23 cellular contexts compared by ENCODE assay signal in genomic region chr1:57546931-57547330, GRCh38.
DNase-seq lines count a peak whose midpoint lies in the region; ATAC-seq and TF ChIP-seq lines count a peak whose summit lies in the region.
"Had no signal": no experiment of that assay in that cellular context is flagged by ENCODE, and none has a peak within 500 bp of the region (broad histone marks: within the 10 kb centered on the region; RNA-seq: fewer than 3 reads in every experiment).

No MANE protein-coding gene starts in this region.

- H3K4me1 ChIP-seq in breast epithelium: no peaks in the 10 kb centered on the region

- TF ChIP-seq POLR2A in breast epithelium (IDR thresholded peaks at IDR 0.05): no peak

- TF ChIP-seq CTCF in breast epithelium (IDR thresholded peaks at IDR 0.05): no peak
- TF ChIP-seq CTCF in Calu3 (IDR thresholded peaks at IDR 0.05; ENCODE audit: unreplicated experiment): no peak
- no peak for TF ChIP-seq CTCF in GM10248 (IDR thresholded peaks at IDR 0.05; ENCODE audit: control extremely low read depth, extremely low read depth, low read depth, missing control alignments)

- no peaks in the 10 kb centered on the region for H3K27me3 Mint-ChIP-seq in Calu3 (ENCODE audit: unreplicated experiment)

- no peak overlapping the region for H3K27ac Mint-ChIP-seq in Calu3 (ENCODE audit: unreplicated experiment)
- H3K27ac Mint-ChIP-seq: CD4-positive, alpha-beta memory T cell; T-helper 17 cell had no signal

- ATAC-seq in GM19351 (IDR thresholded peaks at IDR 0.05; ENCODE audit: unreplicated experiment): peak; percentile 62
- ATAC-seq in HG03095 (IDR thresholded peaks at IDR 0.05; ENCODE audit: unreplicated experiment): peak; percentile 56
- ATAC-seq in HG03354 (IDR thresholded peaks at IDR 0.05; ENCODE audit: poor library complexity, severe bottlenecking, unreplicated experiment): no peak
- ATAC-seq: HepG2, K562, T-helper 17 cell had no signal

- H3K9me3 Mint-ChIP-seq in Calu3 (ENCODE audit: low read depth, unreplicated experiment): peaks cover 16% of the 10 kb centered on the region

- POLR2A ChIA-PET in GM10248 (lab: Yijun Ruan, JAX): no interaction called here

- no peaks in the 10 kb centered on the region for H3K4me1 Mint-ChIP-seq in Calu3 (ENCODE audit: low read depth, unreplicated experiment)
- H3K4me1 Mint-ChIP-seq: CD4-positive, alpha-beta memory T cell; T-helper 17 cell had no signal

- H3K27me3 ChIP-seq in breast epithelium: no peaks in the 10 kb centered on the region
- H3K27me3 ChIP-seq: MG63 had no signal

- intact Hi-C loops in breast epithelium (cut with DNase I; ENCODE audit: low total_unique reads): no loop called here
- intact Hi-C loops in Calu3 (cut with micrococcal nuclease; ENCODE audit: unreplicated experiment): no loop called here

- H3K36me3 Mint-ChIP-seq in Calu3 (ENCODE audit: insufficient read depth, unreplicated experiment): no peaks in the 10 kb centered on the region
- H3K36me3 Mint-ChIP-seq: CD4-positive, alpha-beta memory T cell had no signal

- CTCF ChIA-PET in Calu3 (lab: Charles Lee): no interaction called here
- CTCF ChIA-PET in GM10248 (lab: Yijun Ruan, JAX): no interaction called here

- BruUV-seq in Calu3 (replicated peaks; lab: Mats Ljungman, UMichigan): no TSS peak

- H3K9me3 ChIP-seq in breast epithelium: no peaks in the 10 kb centered on the region
- H3K9me3 ChIP-seq: MG63 had no signal

- no peak overlapping the region for H3K4me3 Mint-ChIP-seq in Calu3 (ENCODE audit: low read depth, unreplicated experiment)
- H3K4me3 Mint-ChIP-seq: CD4-positive, alpha-beta memory T cell; T-helper 17 cell had no signal

- DNase-seq in OCI-M1 (lab: John Stamatoyannopoulos, UW) (peak; percentile 43), breast epithelium (ENCODE audit: low spot score in 2 of 2) (no peak), Calu3 (no peak), GM10248 (ENCODE audit: extremely low spot score) (no peak)
- DNase-seq: CD4-positive, alpha-beta memory T cell; MG63; NCI-H1048; NCI-H1436; NCI-H187 treated with DMSO at 0.1 percent for 48 hours; NCI-H2107; NCI-H446 treated with DMSO at 0.1 percent for 48 hours; NCI-H526 treated with DMSO at 0.1 percent for 48 hours; SHP77 treated with DMSO at 0.1 percent for 48 hours; SW 1271; T-helper 17 cell had no signal

- no peak overlapping the region for H3K27ac ChIP-seq in breast epithelium
- H3K27ac ChIP-seq: HL-60, RWPE1, SK-N-MC had no signal

- no peaks in the 10 kb centered on the region for H3K36me3 ChIP-seq in breast epithelium
- H3K36me3 ChIP-seq: MG63 had no signal

- no peak overlapping the region for H3K4me3 ChIP-seq in breast epithelium
- H3K4me3 ChIP-seq: K562, MG63, SK-N-MC had no signal
